16 cellular contexts compared by ENCODE assay signal in the genomic region with DNA sequence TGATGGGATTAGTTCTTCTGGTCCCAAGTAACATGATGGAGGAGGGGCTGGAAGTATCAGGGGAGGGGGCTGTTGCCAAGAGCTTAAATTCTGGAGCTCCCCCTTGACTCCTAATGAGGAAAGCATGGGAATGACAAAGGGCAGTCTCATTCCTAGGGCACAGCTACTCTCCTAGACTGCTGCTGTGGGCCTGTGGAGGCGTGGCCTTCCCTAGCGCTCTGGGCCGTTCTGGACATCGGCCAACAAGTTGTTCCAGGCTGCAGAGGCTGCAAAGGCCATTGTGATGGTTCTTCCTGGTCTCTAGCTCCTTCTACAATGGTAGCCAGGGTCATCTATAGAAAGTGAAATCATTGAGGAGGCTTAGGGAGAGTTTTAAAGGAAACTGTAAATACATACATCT.
DNase-seq lines count a peak whose midpoint lies in the region; ATAC-seq and TF ChIP-seq lines count a peak whose summit lies in the region.
"Had no signal": no experiment of that assay in that cellular context is flagged by ENCODE, and none has a peak within 500 bp of the region (broad histone marks: within the 10 kb centered on the region; RNA-seq: fewer than 3 reads in every experiment).

No MANE protein-coding gene starts in this region.

- H3K27ac Mint-ChIP-seq in CD14-positive monocyte, result no peak overlapping the region
- H3K27ac Mint-ChIP-seq: activated CD4-positive, alpha-beta T cell treated with anti-CD3 and anti-CD28 coated beads, Interleukin-2, amount 10 ng/mL, durations not matched to agents 24 days and 14 days had no signal

- no peaks in the 10 kb centered on the region for H3K27me3 ChIP-seq in Karpas-422 (ENCODE audit: low read length)

- no peak overlapping the region for H3K4me3 ChIP-seq in Karpas-422 (ENCODE audit: low read length)

- H3K9me2 ChIP-seq in Karpas-422 (replicated peaks; ENCODE audit: insufficient read depth, low read length), result no peaks in the 10 kb centered on the region

- no peak for ATAC-seq in HG03095 (IDR thresholded peaks at IDR 0.05; ENCODE audit: unreplicated experiment)
- ATAC-seq: esophagus mucosa had no signal

- TF ChIP-seq CTCF in CD14-positive monocyte (IDR thresholded peaks at IDR 0.05), result no peak

- H3K4me3 Mint-ChIP-seq in CD14-positive monocyte, result no peak overlapping the region
- H3K4me3 Mint-ChIP-seq: activated CD4-positive, alpha-beta T cell treated with anti-CD3 and anti-CD28 coated beads, Interleukin-2, amount 10 ng/mL, durations not matched to agents 24 days and 14 days had no signal

- no peak overlapping the region for H3K4me2 ChIP-seq in Karpas-422 (ENCODE audit: low read depth, low read length, poor library complexity, severe bottlenecking)

- H3K79me2 ChIP-seq in Karpas-422 (ENCODE audit: low read length), result no peaks in the 10 kb centered on the region

- no peaks in the 10 kb centered on the region for H4K20me1 ChIP-seq in Karpas-422 (ENCODE audit: insufficient read depth, low read depth, low read length)

- H3K27me3 Mint-ChIP-seq in CD14-positive monocyte (ENCODE audit: low read depth in 3 of 3), result no peaks in the 10 kb centered on the region
- H3K27me3 Mint-ChIP-seq: activated CD4-positive, alpha-beta T cell treated with anti-CD3 and anti-CD28 coated beads, Interleukin-2, amount 10 ng/mL, durations not matched to agents 24 days and 14 days had no signal

- no peaks in the 10 kb centered on the region for H3K4me1 ChIP-seq in Karpas-422 (ENCODE audit: low read length)

- intact Hi-C loops in CD14-positive monocyte (cut with micrococcal nuclease), result no loop called here

- H3K27ac ChIP-seq in Karpas-422 (ENCODE audit: low read length), result no peak overlapping the region

- DNase-seq in COLO668 (lab: John Stamatoyannopoulos, UW; ENCODE audit: unreplicated experiment) (peak; percentile 23), HuH-7 (ENCODE audit: low spot score) (peak; percentile 25), foreskin melanocyte (peak; percentile 78), midbrain (lab: John Stamatoyannopoulos, UW) (peak; percentile 49), NCI-H1436 treated with DMSO at 0.1 percent for 48 hours (lab: John Stamatoyannopoulos, UW) (no peak), Karpas-422 (no peak), CD14-positive monocyte (ENCODE audit: low spot score) (no peak)
- DNase-seq: activated CD4-positive, alpha-beta T cell treated with anti-CD3 and anti-CD28 coated beads, Interleukin-2, amount 10 ng/mL, durations not matched to agents 24 days and 14 days; activated T-cell treated with anti-CD3 and anti-CD28 coated beads, Interleukin-2, amount 50 U/mL, for 48 hours; amniotic stem cell; DND-41; NCI-H1092; NCI-H510A treated with DMSO at 0.1 percent for 48 hours; T-helper 2 cell had no signal

- H3K4me1 Mint-ChIP-seq in CD14-positive monocyte, result no peaks in the 10 kb centered on the region
- H3K4me1 Mint-ChIP-seq: activated CD4-positive, alpha-beta T cell treated with anti-CD3 and anti-CD28 coated beads, Interleukin-2, amount 10 ng/mL, durations not matched to agents 24 days and 14 days had no signal

- no peaks in the 10 kb centered on the region for H3K36me3 ChIP-seq in Karpas-422 (ENCODE audit: insufficient read depth, low read length)

- peaks cover 0 to 5% (median 0%) of the 10 kb centered on the region in 7 donors for H3K9me3 Mint-ChIP-seq in CD14-positive monocyte
- H3K9me3 Mint-ChIP-seq: activated CD4-positive, alpha-beta T cell treated with anti-CD3 and anti-CD28 coated beads, Interleukin-2, amount 10 ng/mL, durations not matched to agents 24 days and 14 days had no signal

- H3K9me3 ChIP-seq in Karpas-422 (ENCODE audit: low read length), result no peaks in the 10 kb centered on the region

- no peak overlapping the region for H3K9ac ChIP-seq in Karpas-422 (ENCODE audit: low read length)

- no peak overlapping the region for H2AFZ ChIP-seq in Karpas-422 (ENCODE audit: low read length)

- no peaks in the 10 kb centered on the region for H3K36me3 Mint-ChIP-seq in CD14-positive monocyte

Comparison
In these comparisons a context has a peak if more than half of its experiments do, and no peak if none do; other contexts are left out.
1. DNase-seq: peak in COLO668 (single experiment), HuH-7 (single experiment), foreskin melanocyte (single experiment) and midbrain (single experiment); none in NCI-H1436 treated with DMSO at 0.1 percent for 48 hours (single experiment), Karpas-422 (single experiment) and CD14-positive monocyte (single experiment).